ENCODE assay signal across 19 cellular contexts in genomic region chr2:138432971-138433370, GRCh38.
DNase-seq lines count a peak whose midpoint lies in the region; ATAC-seq and TF ChIP-seq lines count a peak whose summit lies in the region.
"Had no signal": no experiment of that assay in that cellular context is flagged by ENCODE, and none has a peak within 500 bp of the region (broad histone marks: within the 10 kb centered on the region; RNA-seq: fewer than 3 reads in every experiment).

No MANE protein-coding gene starts in this region.

- H3K27ac Mint-ChIP-seq in activated CD4-positive, alpha-beta T cell treated with anti-CD3 and anti-CD28 coated beads for 36 hours, result no peak overlapping the region
- H3K27ac Mint-ChIP-seq in activated CD4-positive, alpha-beta T cell treated with anti-CD3 and anti-CD28 coated beads, Interleukin-2, amount 10 ng/mL, durations not matched to agents 24 days and 14 days, result no peak overlapping the region
- H3K27ac Mint-ChIP-seq: activated CD4-positive, alpha-beta T cell treated with anti-CD3 and anti-CD28 coated beads, Interleukin-2, amount 10 ng/mL, durations not matched to agents 7 days and 5 days; effector memory CD8-positive, alpha-beta T cell had no signal

- CTCF ChIA-PET in activated CD4-positive, alpha-beta T cell treated with anti-CD3 and anti-CD28 coated beads for 36 hours (lab: Charles Lee), result no interaction called here

- H3K27me3 Mint-ChIP-seq in activated CD4-positive, alpha-beta T cell treated with anti-CD3 and anti-CD28 coated beads for 36 hours, result no peaks in the 10 kb centered on the region
- H3K27me3 Mint-ChIP-seq in activated CD4-positive, alpha-beta T cell treated with anti-CD3 and anti-CD28 coated beads, Interleukin-2, amount 10 ng/mL, durations not matched to agents 24 days and 14 days, result no peaks in the 10 kb centered on the region
- H3K27me3 Mint-ChIP-seq: activated CD4-positive, alpha-beta T cell treated with anti-CD3 and anti-CD28 coated beads, Interleukin-2, amount 10 ng/mL, durations not matched to agents 7 days and 5 days; effector memory CD8-positive, alpha-beta T cell had no signal

- DNase-seq in activated CD4-positive, alpha-beta T cell treated with anti-CD3 and anti-CD28 coated beads for 36 hours, result peak; percentile 7
- DNase-seq in activated CD4-positive, alpha-beta T cell treated with anti-CD3 and anti-CD28 coated beads, Interleukin-2, amount 10 ng/mL, durations not matched to agents 24 days and 14 days, result no peak
- DNase-seq in epithelial cell of prostate (ENCODE audit: low read depth, low spot score) (no peak), stromal cell of bone marrow (ENCODE audit: low read depth) (peak; percentile 38), Peyer's patch (no peak), left colon (no peak)
- DNase-seq: activated CD4-positive, alpha-beta T cell treated with anti-CD3 and anti-CD28 coated beads, Interleukin-2, amount 10 ng/mL, durations not matched to agents 7 days and 5 days; COR-L47; effector memory CD8-positive, alpha-beta T cell; H7; hippocampal formation; KG1; lower lobe of right lung; NCI-H1930; NCI-H69; RPMI8226 had no signal

- intact Hi-C loops in activated CD4-positive, alpha-beta T cell treated with anti-CD3 and anti-CD28 coated beads for 36 hours (cut with DNase I, micrococcal nuclease), result no loop called here
- intact Hi-C loops in activated CD4-positive, alpha-beta T cell treated with anti-CD3 and anti-CD28 coated beads, Interleukin-2, amount 10 ng/mL, durations not matched to agents 24 days and 14 days (cut with micrococcal nuclease), result no loop called here
- intact Hi-C loops in left colon (cut with DNase I, micrococcal nuclease), result no loop called here

- no peaks in the 10 kb centered on the region for H3K9me3 ChIP-seq in Peyer's patch
- H3K9me3 ChIP-seq: lower lobe of right lung had no signal

- no peaks in the 10 kb centered on the region for H3K4me1 ChIP-seq in Peyer's patch
- H3K4me1 ChIP-seq: lower lobe of right lung had no signal

- H3K4me1 Mint-ChIP-seq in activated CD4-positive, alpha-beta T cell treated with anti-CD3 and anti-CD28 coated beads for 36 hours, result peaks cover 7% of the 10 kb centered on the region
- H3K4me1 Mint-ChIP-seq in activated CD4-positive, alpha-beta T cell treated with anti-CD3 and anti-CD28 coated beads, Interleukin-2, amount 10 ng/mL, durations not matched to agents 24 days and 14 days, result peaks cover 4% of the 10 kb centered on the region
- H3K4me1 Mint-ChIP-seq: activated CD4-positive, alpha-beta T cell treated with anti-CD3 and anti-CD28 coated beads, Interleukin-2, amount 10 ng/mL, durations not matched to agents 7 days and 5 days had no signal

- no peak for ATAC-seq in activated CD4-positive, alpha-beta T cell treated with anti-CD3 and anti-CD28 coated beads for 36 hours
- peak; percentile 71 for ATAC-seq in HG02884 (IDR thresholded peaks at IDR 0.05; ENCODE audit: unreplicated experiment)
- ATAC-seq in left colon, result no peak
- no peak for ATAC-seq in HG02588 (IDR thresholded peaks at IDR 0.05; ENCODE audit: unreplicated experiment)
- ATAC-seq: effector memory CD8-positive, alpha-beta T cell; lower lobe of right lung had no signal

- H3K4me3 Mint-ChIP-seq in activated CD4-positive, alpha-beta T cell treated with anti-CD3 and anti-CD28 coated beads for 36 hours, result no peak overlapping the region
- no peak overlapping the region for H3K4me3 Mint-ChIP-seq in activated CD4-positive, alpha-beta T cell treated with anti-CD3 and anti-CD28 coated beads, Interleukin-2, amount 10 ng/mL, durations not matched to agents 24 days and 14 days
- H3K4me3 Mint-ChIP-seq: activated CD4-positive, alpha-beta T cell treated with anti-CD3 and anti-CD28 coated beads, Interleukin-2, amount 10 ng/mL, durations not matched to agents 7 days and 5 days; effector memory CD8-positive, alpha-beta T cell had no signal

- no peaks in the 10 kb centered on the region for H3K36me3 Mint-ChIP-seq in activated CD4-positive, alpha-beta T cell treated with anti-CD3 and anti-CD28 coated beads for 36 hours (ENCODE audit: low read depth)
- H3K36me3 Mint-ChIP-seq in activated CD4-positive, alpha-beta T cell treated with anti-CD3 and anti-CD28 coated beads, Interleukin-2, amount 10 ng/mL, durations not matched to agents 24 days and 14 days (ENCODE audit: low read depth), result no peaks in the 10 kb centered on the region

- no peaks in the 10 kb centered on the region for H3K36me3 ChIP-seq in Peyer's patch
- H3K36me3 ChIP-seq: lower lobe of right lung had no signal

- H3K27me3 ChIP-seq in Peyer's patch, result no peaks in the 10 kb centered on the region

- no peaks in the 10 kb centered on the region for H3K9me3 Mint-ChIP-seq in activated CD4-positive, alpha-beta T cell treated with anti-CD3 and anti-CD28 coated beads for 36 hours (ENCODE audit: low read depth)
- peaks cover 4% of the 10 kb centered on the region for H3K9me3 Mint-ChIP-seq in activated CD4-positive, alpha-beta T cell treated with anti-CD3 and anti-CD28 coated beads, Interleukin-2, amount 10 ng/mL, durations not matched to agents 24 days and 14 days
- H3K9me3 Mint-ChIP-seq: activated CD4-positive, alpha-beta T cell treated with anti-CD3 and anti-CD28 coated beads, Interleukin-2, amount 10 ng/mL, durations not matched to agents 7 days and 5 days had no signal

- TF ChIP-seq POLR2A in Peyer's patch (IDR thresholded peaks at IDR 0.05), result no peak

- peak overlapping the region; percentile 6 for H3K27ac ChIP-seq in epithelial cell of prostate
- H3K27ac ChIP-seq in Peyer's patch, result no peak overlapping the region
- H3K27ac ChIP-seq: 22Rv1, lower lobe of right lung had no signal

- POLR2A ChIA-PET in activated CD4-positive, alpha-beta T cell treated with anti-CD3 and anti-CD28 coated beads for 36 hours (lab: Charles Lee), result no interaction called here

- no peak overlapping the region for H3K4me3 ChIP-seq in Peyer's patch
- H3K4me3 ChIP-seq: lower lobe of right lung had no signal

- no peak for TF ChIP-seq CTCF in Peyer's patch (IDR thresholded peaks at IDR 0.05)

Comparison
In these comparisons a context has a peak if more than half of its experiments do, and no peak if none do; other contexts are left out.
1. DNase-seq: peak in activated CD4-positive, alpha-beta T cell treated with anti-CD3 and anti-CD28 coated beads for 36 hours (single experiment) and stromal cell of bone marrow (single experiment); none in activated CD4-positive, alpha-beta T cell treated with anti-CD3 and anti-CD28 coated beads, Interleukin-2, amount 10 ng/mL, durations not matched to agents 24 days and 14 days (single experiment), epithelial cell of prostate (single experiment), Peyer's patch (0 of 3) and left colon (0 of 2).